In the genomic region with DNA sequence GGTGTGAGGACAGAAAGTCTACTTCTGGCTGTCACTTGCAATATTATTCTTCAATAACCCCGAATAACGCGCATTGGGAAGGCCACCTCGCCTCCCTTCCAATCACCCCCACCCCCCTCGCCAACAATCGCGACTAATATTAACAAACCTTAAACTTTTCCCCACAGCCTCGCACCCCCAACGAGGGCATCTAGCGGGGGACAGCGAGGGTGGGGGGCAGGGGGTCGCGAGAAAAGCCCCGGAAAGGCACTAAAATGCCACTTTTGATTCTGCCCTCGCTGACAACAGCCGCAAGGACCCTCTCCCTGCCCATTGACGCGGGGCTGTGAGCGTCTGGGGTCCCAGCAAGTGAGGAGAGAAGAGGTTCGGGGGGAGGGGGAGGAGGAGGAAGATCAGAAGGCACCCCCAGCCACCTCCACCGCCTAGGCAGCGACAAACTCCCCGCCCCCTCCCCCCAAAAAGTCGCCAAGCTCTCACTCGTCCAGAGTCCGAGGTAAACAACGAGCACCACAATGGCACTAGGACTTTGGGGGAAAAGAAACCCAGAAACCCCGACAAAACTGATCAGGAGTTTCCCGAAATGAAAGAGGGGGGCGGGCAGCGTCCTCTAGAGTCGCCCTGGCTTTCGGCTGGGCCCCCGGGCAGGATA, we compare ENCODE assay signal across 8 cellular contexts. TPM values are rescaled to one million over a fixed set of nuclear protein-coding genes. Genes with fewer than 3 reads are reported as not detected.
DNase-seq lines count a peak whose midpoint lies in the region; ATAC-seq and TF ChIP-seq lines count a peak whose summit lies in the region.

No MANE protein-coding gene starts in this region.

- WGBS in IMR-90 (ENCODE audit: extremely low coverage in 2 of 2, insufficient read length in 1 of 2), 2 experiments = 0% methylated on average over 2 of the region's 34 CpGs; no CpG with 5 or more reads in 1 of the 2 experiments

- no peak overlapping the region for H4K5ac ChIP-seq in IMR-90 (ENCODE audit: low read depth, low read length)

- no peaks in the 10 kb centered on the region for H4K20me1 ChIP-seq in IMR-90 (ENCODE audit: insufficient read depth, low read length)

- no peak overlapping the region for H2AK5ac ChIP-seq in IMR-90 (ENCODE audit: low read depth, low read length)

- POLR2A ChIA-PET in IMR-90 (lab: Charles Lee; ENCODE audit: unreplicated experiment) (interaction anchor here (0.6 kb wide), 1 partner anchor 43 kb away, joined by 3 read pairs; no protein-coding TSS in a partner anchor), MCF 10A (lab: Yijun Ruan, JAX) (interaction anchor here (1.2 kb wide), 1 partner anchor 12 kb away, joined by 3 read pairs; no protein-coding TSS in a partner anchor)

- no peak for TF ChIP-seq POLR2A in IMR-90 (IDR thresholded peaks at IDR 0.05; ENCODE audit: low read depth, low read length)

- H3K79me1 ChIP-seq in IMR-90 (ENCODE audit: low read depth in 1 of 2, low read length in 2 of 2) = no peaks in the 10 kb centered on the region

- peaks cover 9% of the 10 kb centered on the region for H3K4me1 Mint-ChIP-seq in MCF 10A (ENCODE audit: insufficient read depth, unreplicated experiment)

- H3K27me3 ChIP-seq in IMR-90 (ENCODE audit: control insufficient read depth, insufficient read depth, low read length) (peaks cover 9% of the 10 kb centered on the region), left lung (no peaks in the 10 kb centered on the region)

- peaks cover 99% of the 10 kb centered on the region for H3K27me3 Mint-ChIP-seq in MCF 10A (ENCODE audit: insufficient read depth, unreplicated experiment)

- ATAC-seq in IMR-90 (ENCODE audit: low read depth) (no peak; the same call in 1 of the 2 replicates), left lung (peak; percentile 10), GM18907 (IDR thresholded peaks at IDR 0.05; ENCODE audit: unreplicated experiment) (no peak)

- H3K56ac ChIP-seq in IMR-90 (ENCODE audit: extremely low read depth, insufficient read depth, low read length) = no peak overlapping the region

- H3K4me3 Mint-ChIP-seq in MCF 10A (ENCODE audit: unreplicated experiment) = peak overlapping the region; percentile 78

- peak overlapping the region; percentile 69 for H3K9ac ChIP-seq in IMR-90 (ENCODE audit: low read depth, low read length)

- H3K4me3 ChIP-seq in IMR-90 (ENCODE audit: insufficient read depth, low read depth, low read length) = peak overlapping the region; percentile 84
- peak overlapping the region; percentile 75 to 79 for H3K4me3 ChIP-seq in left lung

- H4K8ac ChIP-seq in IMR-90 (ENCODE audit: low read depth in 2 of 2, low read length in 2 of 2) = no peak overlapping the region; a peak in 1 of 4 replicates

- no peak overlapping the region for H2BK20ac ChIP-seq in IMR-90 (ENCODE audit: low read depth, low read length)

- H3K36me3 ChIP-seq in IMR-90 (ENCODE audit: control insufficient read depth, insufficient read depth, low read length) (no peaks in the 10 kb centered on the region), left lung (peaks cover 0 to 4% of the 10 kb centered on the region in 2 donors)

- peak overlapping the region; percentile 36 for H3K18ac ChIP-seq in IMR-90 (ENCODE audit: low read depth, low read length)

- in situ Hi-C loops in IMR-90 (cut with MboI; ENCODE audit: low sequenced_read_pairs) = no loop called here

- dilution Hi-C loops in IMR-90 (cut with HindIII; ENCODE audit: low sequenced_read_pairs, unreplicated experiment) = no loop called here

- no peaks in the 10 kb centered on the region for H3K9me1 ChIP-seq in IMR-90 (ENCODE audit: insufficient read depth, low read length)

- no peaks in the 10 kb centered on the region; the same call in 1 of the 2 replicates for H3K4me1 ChIP-seq in IMR-90 (ENCODE audit: control insufficient read depth, insufficient read depth, low read length)
- peaks cover 0 to 29% of the 10 kb centered on the region in 2 donors for H3K4me1 ChIP-seq in left lung

- H3K23ac ChIP-seq in IMR-90 (ENCODE audit: low read depth, low read length) = peak overlapping the region; percentile 60

- intact Hi-C loops in IMR-90 (cut with micrococcal nuclease) (no loop called here), MCF 10A (cut with micrococcal nuclease) (loop anchor here (10.0 kb wide), 1 partner anchor 560 kb away; no protein-coding TSS in a partner anchor), left lung (cut with DNase I) (no loop called here)

- TF ChIP-seq CTCF in IMR-90 (conservative IDR thresholded peaks at IDR 0.05; ENCODE audit: low read depth, low read length) (no peak), MCF 10A (IDR thresholded peaks at IDR 0.05; ENCODE audit: unreplicated experiment) (no peak), left lung (IDR thresholded peaks at IDR 0.05) (no peak)

- no peak overlapping the region for H2BK15ac ChIP-seq in IMR-90 (ENCODE audit: low read depth, low read length)

- no peak overlapping the region for H3K4ac ChIP-seq in IMR-90 (ENCODE audit: low read depth, low read length)

- H3K27ac ChIP-seq in IMR-90 (ENCODE audit: insufficient read depth, low read length) (peak overlapping the region; percentile 2; the same call in 1 of the 2 replicates), left lung (peak overlapping the region; percentile 87 to 92), temporal lobe (ENCODE audit: low read depth, low read length) (peak overlapping the region; percentile 85)

- peak overlapping the region; percentile 95 for H3K4me2 ChIP-seq in IMR-90 (ENCODE audit: low read depth, low read length)

- H2AK9ac ChIP-seq in IMR-90 (replicated peaks; ENCODE audit: low read depth, low read length, poor library complexity) = peak overlapping the region; percentile 52

- no peak overlapping the region for H3K14ac ChIP-seq in IMR-90 (replicated peaks; ENCODE audit: low read depth, low read length)

- no peak overlapping the region for H4K91ac ChIP-seq in IMR-90 (ENCODE audit: insufficient read depth, low read depth, low read length)

- no peaks in the 10 kb centered on the region for H3K9me3 Mint-ChIP-seq in MCF 10A (ENCODE audit: unreplicated experiment)

- DNase-seq in ELR (ENCODE audit: low read depth) (peak; percentile 10), IMR-90 (no peak), MCF 10A (ENCODE audit: unreplicated experiment) (no peak), left lung (peak; percentile 31 to 55), HCEC 1CT (no peak), mesenteric fat pad (ENCODE audit: low spot score) (no peak)

- H3K27ac Mint-ChIP-seq in MCF 10A (ENCODE audit: low read depth, unreplicated experiment) = no peak overlapping the region

- no peak for TF ChIP-seq RAD21 in IMR-90 (IDR thresholded peaks at IDR 0.05; ENCODE audit: low read length)

- H2BK120ac ChIP-seq in IMR-90 (ENCODE audit: low read depth, low read length) = no peak overlapping the region

- CTCF ChIA-PET in IMR-90 (lab: Yijun Ruan, JAX) (no interaction called here), MCF 10A (lab: Yijun Ruan, JAX) (interaction anchor here (0.6 to 0.7 kb wide), 2 partner anchors 17 to 325 kb away, joined by 4 to 5 read pairs; no protein-coding TSS in a partner anchor)

- peak overlapping the region; percentile 89 for H2AFZ ChIP-seq in IMR-90 (replicated peaks; ENCODE audit: low read length, poor library complexity)

- no peak overlapping the region for H2BK5ac ChIP-seq in IMR-90 (ENCODE audit: low read depth, low read length, poor library complexity, severe bottlenecking)

- no peaks in the 10 kb centered on the region for H3K9me3 ChIP-seq in IMR-90 (ENCODE audit: control insufficient read depth, insufficient read depth, low read length)
- H3K9me3 ChIP-seq in left lung = no peaks in the 10 kb centered on the region

- BruUV-seq in IMR-90 (replicated peaks; lab: Mats Ljungman, UMichigan) = no TSS peak
- BruUV-seq in MCF 10A (replicated peaks; lab: Mats Ljungman, UMichigan) = no TSS peak

- no peaks in the 10 kb centered on the region for H3K36me3 Mint-ChIP-seq in MCF 10A (ENCODE audit: insufficient read depth, unreplicated experiment)

TF ChIP-seq in IMR-90, 13 proteins besides CTCF, POLR2A, EP300 and RAD21 (continues in another document):
- TF ChIP-seq MAZ (IDR thresholded peaks at IDR 0.05; ENCODE audit: borderline replicate concordance, low read depth, low read length) (no peak), CHD1 (IDR thresholded peaks at IDR 0.05; ENCODE audit: low read depth, low read length) (no peak), RCOR1 (IDR thresholded peaks at IDR 0.05; ENCODE audit: insufficient replicate concordance, low read length) (no peak), FOS (IDR thresholded peaks at IDR 0.05; ENCODE audit: low read depth, low read length) (no peak), MXI1 (IDR thresholded peaks at IDR 0.05; ENCODE audit: borderline replicate concordance, low read depth, low read length) (no peak), SMC3 (IDR thresholded peaks at IDR 0.05; ENCODE audit: low read depth, low read length) (no peak), MAFK (IDR thresholded peaks at IDR 0.05; ENCODE audit: low read depth, low read length) (no peak), CEBPB (IDR thresholded peaks at IDR 0.05; ENCODE audit: low read depth, low read length) (no peak), RFX5 (IDR thresholded peaks at IDR 0.05; ENCODE audit: low read depth, low read length) (no peak), NFE2L2 (IDR thresholded peaks at IDR 0.05; ENCODE audit: low read depth, low read length) (no peak)
- TF ChIP-seq, protein P1, sequence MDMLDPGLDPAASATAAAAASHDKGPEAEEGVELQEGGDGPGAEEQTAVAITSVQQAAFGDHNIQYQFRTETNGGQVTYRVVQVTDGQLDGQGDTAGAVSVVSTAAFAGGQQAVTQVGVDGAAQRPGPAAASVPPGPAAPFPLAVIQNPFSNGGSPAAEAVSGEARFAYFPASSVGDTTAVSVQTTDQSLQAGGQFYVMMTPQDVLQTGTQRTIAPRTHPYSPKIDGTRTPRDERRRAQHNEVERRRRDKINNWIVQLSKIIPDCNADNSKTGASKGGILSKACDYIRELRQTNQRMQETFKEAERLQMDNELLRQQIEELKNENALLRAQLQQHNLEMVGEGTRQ (IDR thresholded peaks at IDR 0.05; ENCODE audit: low read depth, low read length) = no peak
- TF ChIP-seq, protein P2, sequence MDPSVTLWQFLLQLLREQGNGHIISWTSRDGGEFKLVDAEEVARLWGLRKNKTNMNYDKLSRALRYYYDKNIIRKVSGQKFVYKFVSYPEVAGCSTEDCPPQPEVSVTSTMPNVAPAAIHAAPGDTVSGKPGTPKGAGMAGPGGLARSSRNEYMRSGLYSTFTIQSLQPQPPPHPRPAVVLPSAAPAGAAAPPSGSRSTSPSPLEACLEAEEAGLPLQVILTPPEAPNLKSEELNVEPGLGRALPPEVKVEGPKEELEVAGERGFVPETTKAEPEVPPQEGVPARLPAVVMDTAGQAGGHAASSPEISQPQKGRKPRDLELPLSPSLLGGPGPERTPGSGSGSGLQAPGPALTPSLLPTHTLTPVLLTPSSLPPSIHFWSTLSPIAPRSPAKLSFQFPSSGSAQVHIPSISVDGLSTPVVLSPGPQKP (IDR thresholded peaks at IDR 0.05; ENCODE audit: borderline replicate concordance, low read depth, low read length) = no peak

RNA-seq across cellular contexts. Expression of a gene that starts 0.8 kb away (rescaled TPM):
- 5.3 and 7.5 TPM in 2 replicates for total RNA-seq in IMR-90 (2012; rRNA removed)
- polyA plus RNA-seq in IMR-90 (2012; rRNA removed) = 7.3 and 10.7 TPM in 2 replicates
- 2.4 and 2.9 TPM in 2 replicates for polyA plus RNA-seq in IMR-90 (2012; cell fraction: cytosol; rRNA removed)
- 6.0 and 29.4 TPM in 2 replicates for polyA plus RNA-seq in IMR-90 (2012; cell fraction: nucleus; rRNA removed; ENCODE audit: low replicate concordance)
- total RNA-seq in MCF 10A (2022) = 0.23 and 0.44 TPM in 2 replicates
- total RNA-seq in left lung = 10 to 100 TPM; 24.0 to 25.1 TPM
- 86.5 TPM for total RNA-seq in temporal lobe
- total RNA-seq in mesenteric fat pad = 16.5 TPM

Comparison
In these comparisons a context has a peak if more than half of its experiments do, and no peak if none do; other contexts are left out.
1. DNase-seq: peak in ELR (single experiment) and left lung (2 of 2); none in IMR-90 (single experiment), MCF 10A (single experiment), HCEC 1CT (single experiment) and mesenteric fat pad (single experiment).
2. H3K27ac ChIP-seq: peak in every context shown above with its lines; median percentile 90 in left lung; 85 in temporal lobe; 2 in IMR-90.